10 cellular contexts compared by ENCODE assay signal in the genomic region with DNA sequence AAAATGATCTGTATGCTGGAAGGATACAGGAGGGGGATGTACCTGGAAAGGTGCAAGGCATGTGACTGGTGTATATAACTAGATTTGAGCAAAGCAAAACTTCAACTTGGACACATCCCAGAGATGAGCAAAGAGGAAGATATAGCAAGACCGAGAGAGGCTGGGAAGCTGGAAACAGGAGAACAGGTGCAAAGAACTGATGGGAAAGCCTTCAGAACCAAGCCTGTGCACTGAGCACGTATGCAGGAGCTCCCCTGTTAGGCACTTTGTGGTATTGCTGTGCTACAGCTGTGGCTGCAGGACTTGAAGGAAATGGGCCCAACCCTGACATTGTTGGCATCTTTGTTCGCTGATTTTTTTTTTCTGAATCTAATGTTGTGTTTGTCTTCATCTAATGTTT.
DNase-seq lines count a peak whose midpoint lies in the region; ATAC-seq, FAIRE-seq and TF ChIP-seq lines count a peak whose summit lies in the region.
"Had no signal": no experiment of that assay in that cellular context is flagged by ENCODE, and none has a peak within 500 bp of the region (broad histone marks: within the 10 kb centered on the region; RNA-seq: fewer than 3 reads in every experiment).

No MANE protein-coding gene starts in this region.

- H3K36me3 ChIP-seq in HCT116 (ENCODE audit: control insufficient read depth in 1 of 2, insufficient read depth in 2 of 2, low read length in 2 of 2), result no peaks in the 10 kb centered on the region
- H3K36me3 ChIP-seq: suprapubic skin had no signal

- intact Hi-C loops in HCT116 (cut with micrococcal nuclease), result no loop called here

- no peak overlapping the region for H2AFZ ChIP-seq in HCT116 (ENCODE audit: low read depth, low read length, poor library complexity, severe bottlenecking)

- no peak overlapping the region for H3K4me3 Mint-ChIP-seq in T-helper 17 cell
- H3K4me3 Mint-ChIP-seq: naive thymus-derived CD4-positive, alpha-beta T cell had no signal

- POLR2A ChIA-PET in HCT116 (lab: Charles Lee), result no interaction called here

- FAIRE-seq in D721Med (lab: Jason Lieb, UNC), result no peak

- H4K20me1 ChIP-seq in HCT116 (ENCODE audit: insufficient read depth), result no peaks in the 10 kb centered on the region

- no peak overlapping the region for H3K9ac ChIP-seq in HCT116 (ENCODE audit: low read length)

- H3K4me3 ChIP-seq in HCT116 (replicated peaks in 1 of 2; ENCODE audit: low read depth in 1 of 2, low read length in 2 of 2), result no peak overlapping the region
- H3K4me3 ChIP-seq: suprapubic skin had no signal

- peak; percentile 46 for TF ChIP-seq RAD21 in HCT116 (IDR thresholded peaks at IDR 0.05; ENCODE audit: low read depth)

- peak overlapping the region; percentile 21 for H3K27ac Mint-ChIP-seq in T-helper 17 cell

- H3K9me3 ChIP-seq in HCT116 (ENCODE audit: control insufficient read depth in 1 of 2, insufficient read depth in 1 of 2, low read depth in 1 of 2, low read length in 2 of 2), result no peaks in the 10 kb centered on the region
- no peaks in the 10 kb centered on the region for H3K9me3 ChIP-seq in T-helper 17 cell (ENCODE audit: control insufficient read depth, low read length, poor library complexity, severe bottlenecking)
- H3K9me3 ChIP-seq: suprapubic skin had no signal

- H3K27me3 ChIP-seq in HCT116 (ENCODE audit: insufficient read depth, low read length), result no peaks in the 10 kb centered on the region
- H3K27me3 ChIP-seq: suprapubic skin had no signal

- H3K4me1 ChIP-seq in HCT116 (ENCODE audit: control insufficient read depth in 1 of 2, insufficient read depth in 2 of 2, low read length in 2 of 2), result peaks cover 0 to 7% of the 10 kb centered on the region in 2 experiments; a peak in 2 of 4 replicates

- peak; percentile 80 for ATAC-seq in HCT116
- ATAC-seq in T-helper 17 cell, result peak; percentile 41
- ATAC-seq in GM19452 (IDR thresholded peaks at IDR 0.05; ENCODE audit: unreplicated experiment), result no peak
- ATAC-seq in HG02884 (IDR thresholded peaks at IDR 0.05; ENCODE audit: unreplicated experiment), result no peak
- ATAC-seq: naive thymus-derived CD4-positive, alpha-beta T cell had no signal

- no peak overlapping the region for H3K27ac ChIP-seq in HCT116 (ENCODE audit: low read depth, low read length)
- H3K27ac ChIP-seq: suprapubic skin had no signal

- H3K36me3 Mint-ChIP-seq in T-helper 17 cell (ENCODE audit: low read depth), result peaks cover 3% of the 10 kb centered on the region

- TF ChIP-seq POLR2A in HCT116 (IDR thresholded peaks at IDR 0.05; ENCODE audit: borderline replicate concordance, extremely low read depth, insufficient read depth, insufficient read length), result no peak

- CTCF ChIA-PET in HCT116 (lab: Charles Lee), result interaction anchor here (1.0 to 1.3 kb wide), 6 partner anchors 9 to 473 kb away, joined by 3 to 4 read pairs (median 4); no protein-coding TSS in a partner anchor

- no peaks in the 10 kb centered on the region for H3K9me2 ChIP-seq in HCT116 (ENCODE audit: insufficient read depth)

- no peak for DNase-seq in D721Med (ENCODE audit: insufficient read length, low spot score)
- peak; percentile 7 for DNase-seq in HCT116 (ENCODE audit: low read depth, low spot score)
- no peak for DNase-seq in T-helper 17 cell
- DNase-seq in left kidney (ENCODE audit: low read depth, low spot score), result peak; percentile 59
- DNase-seq in LoVo (ENCODE audit: low spot score), result no peak
- DNase-seq in NOMO-1 treated with dmso at 0.1 percent for 144 hours (lab: John Stamatoyannopoulos, UW; ENCODE audit: unreplicated experiment), result no peak

- H3K4me1 Mint-ChIP-seq in T-helper 17 cell, result peaks cover 17% of the 10 kb centered on the region

- H3K27me3 Mint-ChIP-seq in T-helper 17 cell, result no peaks in the 10 kb centered on the region
- H3K27me3 Mint-ChIP-seq: naive thymus-derived CD4-positive, alpha-beta T cell had no signal

- BruUV-seq in HCT116 (replicated peaks; lab: Mats Ljungman, UMichigan), result no TSS peak

- no peaks in the 10 kb centered on the region for H3K79me2 ChIP-seq in HCT116 (ENCODE audit: insufficient read depth, low read length)

- RAD21 ChIA-PET in HCT116 (lab: Charles Lee; ENCODE audit: low non-redundant PET in 1 of 2, low total read pairs in 2 of 2, uncharacterized antibody in 2 of 2, unreplicated experiment in 2 of 2), result no interaction called here

- H3K4me2 ChIP-seq in HCT116 (ENCODE audit: low read length), result no peak overlapping the region

- TF ChIP-seq CTCF in D721Med (IDR thresholded peaks at IDR 0.05; ENCODE audit: insufficient read depth, missing control alignments), result peak; percentile 27
- peak; percentile 30 to 49 (median 40); a peak in 5 of 6 replicates for TF ChIP-seq CTCF in HCT116 (IDR thresholded peaks at IDR 0.05 in 2 of 3, conservative IDR thresholded peaks at IDR 0.05 in 1 of 3; ENCODE audit: borderline replicate concordance in 1 of 3, insufficient read depth in 1 of 3, low read depth in 2 of 3, low read length in 2 of 3)

TF ChIP-seq in HCT116, 20 proteins besides CTCF, POLR2A, EP300 and RAD21:
- TF ChIP-seq ZNF274 (IDR thresholded peaks at IDR 0.05; ENCODE audit: low read depth, low read length) (no peak), EZH2phosphoT487 (IDR thresholded peaks at IDR 0.05; ENCODE audit: borderline replicate concordance) (no peak), EZH2 (IDR thresholded peaks at IDR 0.05) (no peak), ZFX (IDR thresholded peaks at IDR 0.05) (no peak), SIN3A (IDR thresholded peaks at IDR 0.05; ENCODE audit: low read depth) (no peak), SP1 (IDR thresholded peaks at IDR 0.05; ENCODE audit: low read depth) (no peak), CEBPB (IDR thresholded peaks at IDR 0.05; ENCODE audit: low read depth) (no peak), TCF7L2 (IDR thresholded peaks at IDR 0.05; ENCODE audit: borderline replicate concordance, extremely low read depth, insufficient read depth, insufficient read length) (no peak), EGR1 (IDR thresholded peaks at IDR 0.05; ENCODE audit: low read depth) (no peak), CBX3 (IDR thresholded peaks at IDR 0.05; ENCODE audit: low read depth) (no peak), FOSL1 (IDR thresholded peaks at IDR 0.05; ENCODE audit: low read depth) (no peak), ELF1 (IDR thresholded peaks at IDR 0.05; ENCODE audit: borderline replicate concordance, low read depth) (no peak), SRF (IDR thresholded peaks at IDR 0.05; ENCODE audit: low read depth) (no peak), JUND (IDR thresholded peaks at IDR 0.05) (no peak)
- TF ChIP-seq, protein P1, sequence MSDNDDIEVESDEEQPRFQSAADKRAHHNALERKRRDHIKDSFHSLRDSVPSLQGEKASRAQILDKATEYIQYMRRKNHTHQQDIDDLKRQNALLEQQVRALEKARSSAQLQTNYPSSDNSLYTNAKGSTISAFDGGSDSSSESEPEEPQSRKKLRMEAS (IDR thresholded peaks at IDR 0.05), result no peak
- TF ChIP-seq, protein P2, sequence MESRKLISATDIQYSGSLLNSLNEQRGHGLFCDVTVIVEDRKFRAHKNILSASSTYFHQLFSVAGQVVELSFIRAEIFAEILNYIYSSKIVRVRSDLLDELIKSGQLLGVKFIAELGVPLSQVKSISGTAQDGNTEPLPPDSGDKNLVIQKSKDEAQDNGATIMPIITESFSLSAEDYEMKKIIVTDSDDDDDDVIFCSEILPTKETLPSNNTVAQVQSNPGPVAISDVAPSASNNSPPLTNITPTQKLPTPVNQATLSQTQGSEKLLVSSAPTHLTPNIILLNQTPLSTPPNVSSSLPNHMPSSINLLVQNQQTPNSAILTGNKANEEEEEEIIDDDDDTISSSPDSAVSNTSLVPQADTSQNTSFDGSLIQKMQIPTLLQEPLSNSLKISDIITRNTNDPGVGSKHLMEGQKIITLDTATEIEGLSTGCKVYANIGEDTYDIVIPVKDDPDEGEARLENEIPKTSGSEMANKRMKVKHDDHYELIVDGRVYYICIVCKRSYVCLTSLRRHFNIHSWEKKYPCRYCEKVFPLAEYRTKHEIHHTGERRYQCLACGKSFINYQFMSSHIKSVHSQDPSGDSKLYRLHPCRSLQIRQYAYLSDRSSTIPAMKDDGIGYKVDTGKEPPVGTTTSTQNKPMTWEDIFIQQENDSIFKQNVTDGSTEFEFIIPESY (IDR thresholded peaks at IDR 0.05; ENCODE audit: extremely low read depth, insufficient replicate concordance, low read length), result no peak
- TF ChIP-seq, protein P3, sequence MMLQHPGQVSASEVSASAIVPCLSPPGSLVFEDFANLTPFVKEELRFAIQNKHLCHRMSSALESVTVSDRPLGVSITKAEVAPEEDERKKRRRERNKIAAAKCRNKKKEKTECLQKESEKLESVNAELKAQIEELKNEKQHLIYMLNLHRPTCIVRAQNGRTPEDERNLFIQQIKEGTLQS (IDR thresholded peaks at IDR 0.05), result no peak
- TF ChIP-seq, protein P4, sequence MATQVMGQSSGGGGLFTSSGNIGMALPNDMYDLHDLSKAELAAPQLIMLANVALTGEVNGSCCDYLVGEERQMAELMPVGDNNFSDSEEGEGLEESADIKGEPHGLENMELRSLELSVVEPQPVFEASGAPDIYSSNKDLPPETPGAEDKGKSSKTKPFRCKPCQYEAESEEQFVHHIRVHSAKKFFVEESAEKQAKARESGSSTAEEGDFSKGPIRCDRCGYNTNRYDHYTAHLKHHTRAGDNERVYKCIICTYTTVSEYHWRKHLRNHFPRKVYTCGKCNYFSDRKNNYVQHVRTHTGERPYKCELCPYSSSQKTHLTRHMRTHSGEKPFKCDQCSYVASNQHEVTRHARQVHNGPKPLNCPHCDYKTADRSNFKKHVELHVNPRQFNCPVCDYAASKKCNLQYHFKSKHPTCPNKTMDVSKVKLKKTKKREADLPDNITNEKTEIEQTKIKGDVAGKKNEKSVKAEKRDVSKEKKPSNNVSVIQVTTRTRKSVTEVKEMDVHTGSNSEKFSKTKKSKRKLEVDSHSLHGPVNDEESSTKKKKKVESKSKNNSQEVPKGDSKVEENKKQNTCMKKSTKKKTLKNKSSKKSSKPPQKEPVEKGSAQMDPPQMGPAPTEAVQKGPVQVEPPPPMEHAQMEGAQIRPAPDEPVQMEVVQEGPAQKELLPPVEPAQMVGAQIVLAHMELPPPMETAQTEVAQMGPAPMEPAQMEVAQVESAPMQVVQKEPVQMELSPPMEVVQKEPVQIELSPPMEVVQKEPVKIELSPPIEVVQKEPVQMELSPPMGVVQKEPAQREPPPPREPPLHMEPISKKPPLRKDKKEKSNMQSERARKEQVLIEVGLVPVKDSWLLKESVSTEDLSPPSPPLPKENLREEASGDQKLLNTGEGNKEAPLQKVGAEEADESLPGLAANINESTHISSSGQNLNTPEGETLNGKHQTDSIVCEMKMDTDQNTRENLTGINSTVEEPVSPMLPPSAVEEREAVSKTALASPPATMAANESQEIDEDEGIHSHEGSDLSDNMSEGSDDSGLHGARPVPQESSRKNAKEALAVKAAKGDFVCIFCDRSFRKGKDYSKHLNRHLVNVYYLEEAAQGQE (IDR thresholded peaks at IDR 0.05; ENCODE audit: low read depth), result no peak

Comparison
In these comparisons a context has a peak if more than half of its experiments do, and no peak if none do; other contexts are left out.
1. DNase-seq: peak in HCT116 (single experiment) and left kidney (single experiment); none in D721Med (single experiment), T-helper 17 cell (0 of 3), LoVo (single experiment) and NOMO-1 treated with dmso at 0.1 percent for 144 hours (single experiment).
2. ATAC-seq: peak in HCT116 (single experiment) and T-helper 17 cell (single experiment); none in GM19452 (single experiment) and HG02884 (single experiment).